In the genomic region with DNA sequence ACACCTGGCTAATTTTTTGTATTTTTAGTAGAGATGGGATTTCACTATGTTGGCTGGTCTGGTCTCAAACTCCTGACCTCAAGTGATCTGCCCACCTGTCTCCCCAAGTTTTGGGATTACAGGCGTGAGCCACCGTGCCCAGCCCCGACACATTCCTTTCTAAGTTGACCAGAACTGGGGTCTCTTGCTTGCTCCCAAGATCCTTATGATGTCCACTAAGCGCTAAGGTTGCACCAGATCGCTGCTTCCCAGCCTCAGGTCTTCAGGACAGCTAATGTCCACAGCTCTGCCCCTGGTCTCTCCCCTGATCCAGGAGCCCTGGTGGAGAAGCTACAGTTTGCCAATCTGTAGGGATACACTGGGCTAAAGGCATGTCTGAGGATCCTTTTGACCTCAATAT, we compare ENCODE assay signal across 1 cellular context.
TF ChIP-seq lines count a peak whose summit lies in the region.

No MANE protein-coding gene starts in this region.

TF ChIP-seq in endothelial cell of umbilical vein, 7 proteins besides CTCF, POLR2A, EP300 and RAD21 (continued from another document):
- TF ChIP-seq JUN (IDR thresholded peaks at IDR 0.05; ENCODE audit: borderline replicate concordance, insufficient read depth, insufficient read length, low read depth) (no peak), GATA2 (IDR thresholded peaks at IDR 0.05; ENCODE audit: insufficient read depth, insufficient read length, low read depth, low read length) (no peak)
- TF ChIP-seq, protein P1, sequence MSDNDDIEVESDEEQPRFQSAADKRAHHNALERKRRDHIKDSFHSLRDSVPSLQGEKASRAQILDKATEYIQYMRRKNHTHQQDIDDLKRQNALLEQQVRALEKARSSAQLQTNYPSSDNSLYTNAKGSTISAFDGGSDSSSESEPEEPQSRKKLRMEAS (IDR thresholded peaks at IDR 0.05; ENCODE audit: insufficient read depth, insufficient read length) = no peak
